Comparison of ENCODE assay signal across 10 cellular contexts in genomic region chr19:53131732-53132131, GRCh38. TPM values are rescaled to one million over a fixed set of nuclear protein-coding genes. Genes with fewer than 3 reads are reported as not detected.
DNase-seq lines count a peak whose midpoint lies in the region; ATAC-seq and TF ChIP-seq lines count a peak whose summit lies in the region.
"Had no signal": no experiment of that assay in that cellular context is flagged by ENCODE, and none has a peak within 500 bp of the region (broad histone marks: within the 10 kb centered on the region; RNA-seq: fewer than 3 reads in every experiment).

No MANE protein-coding gene starts in this region.

- H3K36me3 Mint-ChIP-seq in HFFc6 (ENCODE audit: low read depth): peaks cover 9% of the 10 kb centered on the region
- peaks cover 11% of the 10 kb centered on the region for H3K36me3 Mint-ChIP-seq in activated naive CD8-positive, alpha-beta T cell treated with anti-CD3 and anti-CD28 coated beads, Interleukin-2, amount 10 ng/mL, durations not matched to agents 7 days and 5 days

- no peaks in the 10 kb centered on the region for H3K36me3 ChIP-seq in iPS-20b (ENCODE audit: insufficient read depth, low read depth, low read length)
- H3K36me3 ChIP-seq in spleen: no peaks in the 10 kb centered on the region

- H3K4me1 Mint-ChIP-seq in HFFc6 (ENCODE audit: low read depth): peaks cover 16% of the 10 kb centered on the region
- peaks cover 5% of the 10 kb centered on the region for H3K4me1 Mint-ChIP-seq in activated naive CD8-positive, alpha-beta T cell treated with anti-CD3 and anti-CD28 coated beads, Interleukin-2, amount 10 ng/mL, durations not matched to agents 7 days and 5 days

- H3K27ac ChIP-seq in iPS-20b (ENCODE audit: low read length): no peak overlapping the region
- peak overlapping the region in 7 of 8 donors; percentile 63 to 88 (median 85) for H3K27ac ChIP-seq in spleen

- no peak for TF ChIP-seq CTCF in HFFc6 (IDR thresholded peaks at IDR 0.05)
- no peak for TF ChIP-seq CTCF in spleen (IDR thresholded peaks at IDR 0.05 in 8 of 11, conservative IDR thresholded peaks at IDR 0.05 in 3 of 11)

- WGBS in spleen, 5 donors: 32 to 47% (median 45%) methylated on average over 6 of the region's 6 CpGs

- POLR2A ChIA-PET in activated naive CD8-positive, alpha-beta T cell treated with anti-CD3 and anti-CD28 coated beads, Interleukin-2, amount 10 ng/mL, durations not matched to agents 7 days and 5 days (lab: Charles Lee): no interaction called here

- DNase-seq in HFFc6 (no peak), spleen (no peak), SKM-1 treated with dmso at 0.1 percent for 144 hours (lab: John Stamatoyannopoulos, UW; ENCODE audit: unreplicated experiment) (no peak), NCI-H2171 treated with DMSO at 0.1 percent for 48 hours (lab: John Stamatoyannopoulos, UW) (no peak), ecto neural progenitor cell (ENCODE audit: low spot score) (no peak)
- no peak for DNase-seq in activated naive CD8-positive, alpha-beta T cell treated with anti-CD3 and anti-CD28 coated beads, Interleukin-2, amount 10 ng/mL, durations not matched to agents 7 days and 5 days
- DNase-seq: effector CD8-positive, alpha-beta T cell; stimulated activated CD4-positive, alpha-beta T cell treated with anti-CD3 and anti-CD28 coated beads, Interleukin-12 subunit alpha, Interleukin-12 subunit beta, amount 100 ng/mL, for 4 hours had no signal

- peak overlapping the region; percentile 81 for H3K4me3 Mint-ChIP-seq in HFFc6
- peak overlapping the region; percentile 71 for H3K4me3 Mint-ChIP-seq in activated naive CD8-positive, alpha-beta T cell treated with anti-CD3 and anti-CD28 coated beads, Interleukin-2, amount 10 ng/mL, durations not matched to agents 7 days and 5 days

- H3K27me3 Mint-ChIP-seq in HFFc6 (ENCODE audit: insufficient read depth): peaks cover 3% of the 10 kb centered on the region; the same call in 1 of the 2 replicates
- H3K27me3 Mint-ChIP-seq in activated naive CD8-positive, alpha-beta T cell treated with anti-CD3 and anti-CD28 coated beads, Interleukin-2, amount 10 ng/mL, durations not matched to agents 7 days and 5 days: peaks cover 11% of the 10 kb centered on the region

- H3K9me3 Mint-ChIP-seq in HFFc6: peaks cover 33% of the 10 kb centered on the region
- H3K9me3 Mint-ChIP-seq in activated naive CD8-positive, alpha-beta T cell treated with anti-CD3 and anti-CD28 coated beads, Interleukin-2, amount 10 ng/mL, durations not matched to agents 7 days and 5 days: peaks cover 32% of the 10 kb centered on the region

- intact Hi-C loops in spleen (cut with DNase I; ENCODE audit: low total_unique reads): loop anchor here (10.0 kb wide), 1 partner anchor 57 kb away; no protein-coding TSS in a partner anchor

- peak overlapping the region; percentile 79 for H3K4me3 ChIP-seq in iPS-20b (ENCODE audit: low read length)
- H3K4me3 ChIP-seq in spleen: peak overlapping the region in 7 of 8 donors; percentile 30 to 69 (median 45)

- H3K27me3 ChIP-seq in iPS-20b (ENCODE audit: insufficient read depth, low read length) (peaks cover 13% of the 10 kb centered on the region), spleen (replicated peaks in 1 of 7) (peaks cover 0 to 10% (median 0%) of the 10 kb centered on the region in 7 donors)

- ATAC-seq in activated naive CD8-positive, alpha-beta T cell treated with anti-CD3 and anti-CD28 coated beads, Interleukin-2, amount 10 ng/mL, durations not matched to agents 7 days and 5 days (ENCODE audit: low read depth): no peak
- no peak for ATAC-seq in GM21529 (IDR thresholded peaks at IDR 0.05; ENCODE audit: unreplicated experiment)

- peak overlapping the region; percentile 67; the same call in 1 of the 2 replicates for H3K9ac ChIP-seq in iPS-20b (ENCODE audit: low read depth, low read length)

- H3K4me1 ChIP-seq in iPS-20b (ENCODE audit: insufficient read depth, low read length) (peaks cover 6% of the 10 kb centered on the region; the same call in 1 of the 2 replicates), spleen (peaks cover 0 to 29% (median 13%) of the 10 kb centered on the region in 6 donors)

- H3K27ac Mint-ChIP-seq in HFFc6: no peak overlapping the region
- no peak overlapping the region for H3K27ac Mint-ChIP-seq in activated naive CD8-positive, alpha-beta T cell treated with anti-CD3 and anti-CD28 coated beads, Interleukin-2, amount 10 ng/mL, durations not matched to agents 7 days and 5 days

- TF ChIP-seq POLR2A in spleen (IDR thresholded peaks at IDR 0.05): no peak

- H3K9me3 ChIP-seq in iPS-20b (ENCODE audit: insufficient read depth, low read depth, low read length): no peaks in the 10 kb centered on the region
- peaks cover under 1 to 69% (median 44%) of the 10 kb centered on the region in 8 donors for H3K9me3 ChIP-seq in spleen

RNA-seq across cellular contexts. Expression of gene ZNF415, which starts 1.0 kb away (rescaled TPM):
- 1 to 10 TPM; 3.2 to 4.6 (median 4.0) TPM for total RNA-seq in HFFc6 (2021; fragmentation: NEBNext Ultra II Directional; extraction: Animal tissue kit (Norgen Biotek cat#: 25700))
- 1 to 10 TPM in 1 of 2 experiments, under 1 TPM in 1; 0.72 to 1.5 TPM for total RNA-seq in activated naive CD8-positive, alpha-beta T cell treated with anti-CD3 and anti-CD28 coated beads, Interleukin-2, amount 10 ng/mL, durations not matched to agents 7 days and 5 days
- total RNA-seq in spleen: 10 to 100 TPM in 5 of 7 donors, 1 to 10 TPM in 2; 7.3 to 17.0 (median 12.8) TPM
- polyA plus RNA-seq in spleen: 1 to 10 TPM; 2.8 to 5.6 (median 4.8) TPM

RNA-seq across cellular contexts. Expression of gene ZNF347, which starts 27.1 kb away (rescaled TPM):
- 1 to 10 TPM; 3.5 to 5.4 (median 4.4) TPM for total RNA-seq in HFFc6 (2021; fragmentation: NEBNext Ultra II Directional; extraction: Animal tissue kit (Norgen Biotek cat#: 25700))
- total RNA-seq in activated naive CD8-positive, alpha-beta T cell treated with anti-CD3 and anti-CD28 coated beads, Interleukin-2, amount 10 ng/mL, durations not matched to agents 7 days and 5 days: 10 to 100 TPM; 17.6 to 17.7 TPM
- 10 to 100 TPM; 20.2 to 41.5 (median 31.2) TPM for total RNA-seq in spleen
- 1 to 10 TPM; 2.9 to 5.9 (median 3.8) TPM for polyA plus RNA-seq in spleen

RNA-seq across cellular contexts. Expression of gene ZNF160, which starts 28.5 kb away (rescaled TPM):
- total RNA-seq in HFFc6 (2021; fragmentation: NEBNext Ultra II Directional; extraction: Animal tissue kit (Norgen Biotek cat#: 25700)): 10 to 100 TPM; 13.5 to 17.3 (median 16.2) TPM
- total RNA-seq in activated naive CD8-positive, alpha-beta T cell treated with anti-CD3 and anti-CD28 coated beads, Interleukin-2, amount 10 ng/mL, durations not matched to agents 7 days and 5 days: 10 to 100 TPM; 52.2 to 53.2 TPM
- total RNA-seq in spleen: 100 to 1,000 TPM in 3 of 7 donors, 10 to 100 TPM in 4; 80.3 to 154 (median 98.6) TPM
- 10 to 100 TPM; 14.4 to 30.1 (median 17.3) TPM for polyA plus RNA-seq in spleen
